In the genomic region with DNA sequence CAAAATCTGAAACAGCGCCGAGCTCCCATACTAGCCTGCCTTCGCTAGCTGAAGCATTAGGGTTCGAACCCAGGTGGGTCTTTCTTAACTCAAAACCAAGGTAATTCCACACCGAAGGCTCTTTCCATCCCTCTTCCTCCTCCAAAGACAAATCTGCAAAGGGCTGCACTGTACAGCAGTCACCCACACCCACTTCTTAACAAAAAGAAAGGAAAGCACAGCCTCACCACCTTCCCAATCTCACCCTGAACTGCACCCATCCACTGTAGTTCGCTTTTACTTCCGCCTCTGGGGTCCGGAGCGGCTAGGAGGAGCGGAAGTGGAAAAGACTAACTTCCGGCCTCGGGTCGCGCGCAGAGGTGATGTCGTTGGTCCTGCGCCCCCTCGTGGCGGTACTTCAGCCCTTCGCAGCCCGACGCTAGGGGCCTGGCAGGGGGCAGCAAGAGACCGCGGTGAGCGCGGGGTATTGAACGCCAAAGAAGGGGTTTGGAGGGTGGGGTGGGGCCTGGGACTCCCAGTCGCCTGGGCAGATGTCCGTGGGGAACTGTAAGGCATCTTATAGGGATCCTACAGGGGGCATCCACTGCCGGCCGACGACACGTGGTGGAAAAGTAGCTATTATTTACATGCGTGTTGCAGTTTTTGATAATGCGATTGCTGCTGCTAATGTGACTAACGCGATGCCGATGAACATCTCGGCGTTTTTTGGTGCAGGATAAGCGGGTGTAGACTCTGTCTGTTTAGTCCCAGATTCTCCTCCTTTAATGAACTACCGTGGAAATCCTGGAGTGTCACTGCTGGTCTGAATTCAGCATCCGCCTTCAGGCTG, we compare ENCODE assay signal across 8 cellular contexts. TPM values are rescaled to one million over a fixed set of nuclear protein-coding genes. Genes with fewer than 3 reads are reported as not detected.
DNase-seq lines count a peak whose midpoint lies in the region; ATAC-seq and TF ChIP-seq lines count a peak whose summit lies in the region.

A gene with protein sequence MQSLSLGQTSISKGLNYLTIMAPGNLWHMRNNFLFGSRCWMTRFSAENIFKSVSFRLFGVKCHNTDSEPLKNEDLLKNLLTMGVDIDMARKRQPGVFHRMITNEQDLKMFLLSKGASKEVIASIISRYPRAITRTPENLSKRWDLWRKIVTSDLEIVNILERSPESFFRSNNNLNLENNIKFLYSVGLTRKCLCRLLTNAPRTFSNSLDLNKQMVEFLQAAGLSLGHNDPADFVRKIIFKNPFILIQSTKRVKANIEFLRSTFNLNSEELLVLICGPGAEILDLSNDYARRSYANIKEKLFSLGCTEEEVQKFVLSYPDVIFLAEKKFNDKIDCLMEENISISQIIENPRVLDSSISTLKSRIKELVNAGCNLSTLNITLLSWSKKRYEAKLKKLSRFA (minus strand): TSS at position 290 of the 829 bp plus-strand sequence. CDS start 619 bp downstream, outside the sequence.

- no peaks in the 10 kb centered on the region for H3K9me3 ChIP-seq in thoracic aorta

- no peaks in the 10 kb centered on the region for H3K27me3 Mint-ChIP-seq in activated naive CD4-positive, alpha-beta T cell treated with anti-CD3 and anti-CD28 coated beads for 36 hours (ENCODE audit: low read depth)

- TF ChIP-seq CTCF in GM06990 (IDR thresholded peaks at IDR 0.05; ENCODE audit: insufficient read depth, low read length, poor library complexity, severe bottlenecking) = peak; percentile 99
- TF ChIP-seq CTCF in HFF-Myc (IDR thresholded peaks at IDR 0.05; ENCODE audit: low read depth, low read length, missing control alignments) = peak; percentile 97
- peak in 2 of 3 donors; percentile 44 to 83 for TF ChIP-seq CTCF in omental fat pad (IDR thresholded peaks at IDR 0.05)
- TF ChIP-seq CTCF in thoracic aorta (IDR thresholded peaks at IDR 0.05) = peak; percentile 94

- peak; percentile 99 for ATAC-seq in omental fat pad (ENCODE audit: low FRiP score)
- ATAC-seq in thoracic aorta (ENCODE audit: insufficient number of reproducible peaks, low FRiP score, low read depth) = peak; percentile 91

- intact Hi-C loops in activated naive CD4-positive, alpha-beta T cell treated with anti-CD3 and anti-CD28 coated beads for 36 hours (cut with micrococcal nuclease) = loop anchor here (1.0 to 5.0 kb wide), 14 partner anchors 50 to 1478 kb away; a partner anchor contains a TSS

- H3K27ac ChIP-seq in thoracic aorta = no peak within 1 kb of the TSS

- H3K4me1 Mint-ChIP-seq in activated naive CD4-positive, alpha-beta T cell treated with anti-CD3 and anti-CD28 coated beads for 36 hours (ENCODE audit: low read depth) = peaks cover 21% of the 10 kb centered on the region

- peaks cover 4 to 16% of the 10 kb centered on the region in 2 donors for H3K4me1 ChIP-seq in thoracic aorta (ENCODE audit: control insufficient read depth in 1 of 2, low read depth in 2 of 2)

- peak within 1 kb of the TSS; percentile 95 for H3K4me3 Mint-ChIP-seq in activated naive CD4-positive, alpha-beta T cell treated with anti-CD3 and anti-CD28 coated beads for 36 hours

- no peaks in the 10 kb centered on the region for H3K9me3 Mint-ChIP-seq in activated naive CD4-positive, alpha-beta T cell treated with anti-CD3 and anti-CD28 coated beads for 36 hours

- peak within 1 kb of the TSS; percentile 94 for H3K27ac Mint-ChIP-seq in activated naive CD4-positive, alpha-beta T cell treated with anti-CD3 and anti-CD28 coated beads for 36 hours

- CTCF ChIA-PET in activated naive CD4-positive, alpha-beta T cell treated with anti-CD3 and anti-CD28 coated beads for 36 hours (lab: Charles Lee) = interaction anchor here (0.6 to 2.5 kb wide), 19 partner anchors 8 to 798 kb away, joined by 3 to 17 read pairs (median 4); a partner anchor contains a TSS

- peak within 1 kb of the TSS; percentile 98 for H3K4me3 ChIP-seq in GM06990 (replicated peaks; ENCODE audit: low read depth, low read length)
- peak within 1 kb of the TSS; percentile 58 for H3K4me3 ChIP-seq in HFF-Myc (replicated peaks; ENCODE audit: low read depth, low read length)
- peak within 1 kb of the TSS; percentile 76 for H3K4me3 ChIP-seq in thoracic aorta

- H3K27me3 ChIP-seq in GM06990 (replicated peaks; ENCODE audit: control insufficient read depth, insufficient read depth, low read length) = no peaks in the 10 kb centered on the region
- H3K27me3 ChIP-seq in thoracic aorta (replicated peaks; ENCODE audit: insufficient read depth) = no peaks in the 10 kb centered on the region

- H3K36me3 ChIP-seq in GM06990 (ENCODE audit: control insufficient read depth, insufficient read depth, low read length) = no peaks in the 10 kb centered on the region
- no peaks in the 10 kb centered on the region for H3K36me3 ChIP-seq in thoracic aorta

- DNase-seq in GM06990 (ENCODE audit: extremely low read depth, insufficient read length) (peak; percentile 91), HFF-Myc (ENCODE audit: extremely low read depth, low read depth) (peak; percentile 69), MV-4-11 (lab: John Stamatoyannopoulos, UW) (peak; percentile 90), SK-N-DZ (ENCODE audit: low spot score) (peak; percentile 95), globus pallidus (ENCODE audit: low spot score) (peak; percentile 88), omental fat pad (ENCODE audit: low spot score) (peak; percentile 94), thoracic aorta (ENCODE audit: low spot score) (peak; percentile 71)
- DNase-seq in activated naive CD4-positive, alpha-beta T cell treated with anti-CD3 and anti-CD28 coated beads for 36 hours = peak; percentile 96

- peaks cover 20% of the 10 kb centered on the region for H3K36me3 Mint-ChIP-seq in activated naive CD4-positive, alpha-beta T cell treated with anti-CD3 and anti-CD28 coated beads for 36 hours (ENCODE audit: low read depth)

RNA-seq across cellular contexts. Expression of the gene that starts here (rescaled TPM):
- polyA plus RNA-seq in SK-N-DZ (2014; cell fraction: cytosol; rRNA removed) = 16.6 and 19.3 TPM in 2 replicates
- 14.9 and 17.8 TPM in 2 replicates for polyA plus RNA-seq in SK-N-DZ (2014; cell fraction: nucleus; rRNA removed)
- total RNA-seq in activated naive CD4-positive, alpha-beta T cell treated with anti-CD3 and anti-CD28 coated beads for 36 hours = 10 to 100 TPM; 13.7 to 16.7 TPM
- total RNA-seq in omental fat pad = 1 to 10 TPM; 3.7 to 8.4 (median 7.5) TPM
- total RNA-seq in thoracic aorta = 10 to 100 TPM in 1 of 2 donors, 1 to 10 TPM in 1; 6.1 to 13.3 TPM
